ENCODE assay signal across 1 cellular context in genomic region chr2:218395826-218396687, GRCh38.
TF ChIP-seq lines count a peak whose summit lies in the region.

No MANE protein-coding gene starts in this region.

TF ChIP-seq in HepG2, 621 proteins besides CTCF, POLR2A, EP300 and RAD21 (continued from another document and continues in another):
- TF ChIP-seq ZNF337 (CRISPR knock-in tag; IDR thresholded peaks at IDR 0.05; ENCODE audit: borderline replicate concordance, low read depth) (0 out of 2 replicates have a peak, but pooled peaks have one; percentile 17), KLF13 (CRISPR knock-in tag; IDR thresholded peaks at IDR 0.05) (no peak; the same call in 1 of the 2 replicates), ZNF142 (CRISPR knock-in tag; IDR thresholded peaks at IDR 0.05) (no peak; the same call in 1 of the 2 replicates), ZNF512B (CRISPR knock-in tag; IDR thresholded peaks at IDR 0.05; ENCODE audit: borderline replicate concordance) (0 out of 2 replicates have a peak, but pooled peaks have one; percentile 70), YEATS4 (CRISPR knock-in tag; IDR thresholded peaks at IDR 0.05; ENCODE audit: borderline replicate concordance) (peak; percentile 96), MBNL3 (CRISPR knock-in tag; conservative IDR thresholded peaks at IDR 0.05) (no peak), SP5 (CRISPR knock-in tag; IDR thresholded peaks at IDR 0.05; ENCODE audit: borderline replicate concordance, low read depth) (peak; percentile 97), RERE (CRISPR knock-in tag; IDR thresholded peaks at IDR 0.05; ENCODE audit: low read depth) (0 out of 2 replicates have a peak, but pooled peaks have one; percentile 52), POLR2AphosphoS2 (IDR thresholded peaks at IDR 0.05; ENCODE audit: low read depth, low read length) (no peak), NR3C1 (CRISPR knock-in tag; IDR thresholded peaks at IDR 0.05) (no peak), NCOA2 (CRISPR knock-in tag; IDR thresholded peaks at IDR 0.05) (peak; percentile 78), ZNF530 (CRISPR knock-in tag; IDR thresholded peaks at IDR 0.05; ENCODE audit: low read depth) (no peak), HIVEP1 (CRISPR knock-in tag; IDR thresholded peaks at IDR 0.05) (no peak; the same call in 1 of the 2 replicates), NR2F6 (IDR thresholded peaks at IDR 0.05) (peak; percentile 36; the same call in 1 of the 2 replicates), NR2F6 (CRISPR knock-in tag; IDR thresholded peaks at IDR 0.05) (peak; percentile 74), ZXDC (CRISPR knock-in tag; IDR thresholded peaks at IDR 0.05) (peak; percentile 70), ZNF619 (CRISPR knock-in tag; IDR thresholded peaks at IDR 0.05) (no peak), ELF1 (CRISPR knock-in tag; IDR thresholded peaks at IDR 0.05) (peak; percentile 64), ZNF256 (CRISPR knock-in tag; conservative IDR thresholded peaks at IDR 0.05) (0 out of 2 replicates have a peak, but pooled peaks have one; percentile 29), PHF20 (CRISPR knock-in tag; IDR thresholded peaks at IDR 0.05) (peak; percentile 60; the same call in 1 of the 2 replicates), ZFP91 (CRISPR knock-in tag; IDR thresholded peaks at IDR 0.05; ENCODE audit: borderline replicate concordance) (peak; percentile 97), ZMAT5 (CRISPR knock-in tag; IDR thresholded peaks at IDR 0.05; ENCODE audit: borderline replicate concordance, low read depth) (no peak), DDIT3 (CRISPR knock-in tag; IDR thresholded peaks at IDR 0.05) (0 out of 2 replicates have a peak, but pooled peaks have one; percentile 26), MLLT10 (CRISPR knock-in tag; IDR thresholded peaks at IDR 0.05) (no peak), FIP1L1 (IDR thresholded peaks at IDR 0.05; ENCODE audit: borderline replicate concordance, insufficient read depth, low read depth, low read length) (peak; percentile 95; the same call in 1 of the 2 replicates), SMARCE1 (IDR thresholded peaks at IDR 0.05; ENCODE audit: borderline replicate concordance) (no peak), NPAS2 (CRISPR knock-in tag; IDR thresholded peaks at IDR 0.05; ENCODE audit: borderline replicate concordance) (no peak), ATF7-NPFF (CRISPR knock-in tag; IDR thresholded peaks at IDR 0.05; ENCODE audit: low read depth) (no peak; the same call in 1 of the 2 replicates), SSRP1 (CRISPR knock-in tag; IDR thresholded peaks at IDR 0.05) (no peak)
- TF ChIP-seq, protein P1, sequence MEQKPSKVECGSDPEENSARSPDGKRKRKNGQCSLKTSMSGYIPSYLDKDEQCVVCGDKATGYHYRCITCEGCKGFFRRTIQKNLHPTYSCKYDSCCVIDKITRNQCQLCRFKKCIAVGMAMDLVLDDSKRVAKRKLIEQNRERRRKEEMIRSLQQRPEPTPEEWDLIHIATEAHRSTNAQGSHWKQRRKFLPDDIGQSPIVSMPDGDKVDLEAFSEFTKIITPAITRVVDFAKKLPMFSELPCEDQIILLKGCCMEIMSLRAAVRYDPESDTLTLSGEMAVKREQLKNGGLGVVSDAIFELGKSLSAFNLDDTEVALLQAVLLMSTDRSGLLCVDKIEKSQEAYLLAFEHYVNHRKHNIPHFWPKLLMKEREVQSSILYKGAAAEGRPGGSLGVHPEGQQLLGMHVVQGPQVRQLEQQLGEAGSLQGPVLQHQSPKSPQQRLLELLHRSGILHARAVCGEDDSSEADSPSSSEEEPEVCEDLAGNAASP (CRISPR knock-in tag; IDR thresholded peaks at IDR 0.05; ENCODE audit: borderline replicate concordance) = peak; percentile 86
- TF ChIP-seq, protein P2, sequence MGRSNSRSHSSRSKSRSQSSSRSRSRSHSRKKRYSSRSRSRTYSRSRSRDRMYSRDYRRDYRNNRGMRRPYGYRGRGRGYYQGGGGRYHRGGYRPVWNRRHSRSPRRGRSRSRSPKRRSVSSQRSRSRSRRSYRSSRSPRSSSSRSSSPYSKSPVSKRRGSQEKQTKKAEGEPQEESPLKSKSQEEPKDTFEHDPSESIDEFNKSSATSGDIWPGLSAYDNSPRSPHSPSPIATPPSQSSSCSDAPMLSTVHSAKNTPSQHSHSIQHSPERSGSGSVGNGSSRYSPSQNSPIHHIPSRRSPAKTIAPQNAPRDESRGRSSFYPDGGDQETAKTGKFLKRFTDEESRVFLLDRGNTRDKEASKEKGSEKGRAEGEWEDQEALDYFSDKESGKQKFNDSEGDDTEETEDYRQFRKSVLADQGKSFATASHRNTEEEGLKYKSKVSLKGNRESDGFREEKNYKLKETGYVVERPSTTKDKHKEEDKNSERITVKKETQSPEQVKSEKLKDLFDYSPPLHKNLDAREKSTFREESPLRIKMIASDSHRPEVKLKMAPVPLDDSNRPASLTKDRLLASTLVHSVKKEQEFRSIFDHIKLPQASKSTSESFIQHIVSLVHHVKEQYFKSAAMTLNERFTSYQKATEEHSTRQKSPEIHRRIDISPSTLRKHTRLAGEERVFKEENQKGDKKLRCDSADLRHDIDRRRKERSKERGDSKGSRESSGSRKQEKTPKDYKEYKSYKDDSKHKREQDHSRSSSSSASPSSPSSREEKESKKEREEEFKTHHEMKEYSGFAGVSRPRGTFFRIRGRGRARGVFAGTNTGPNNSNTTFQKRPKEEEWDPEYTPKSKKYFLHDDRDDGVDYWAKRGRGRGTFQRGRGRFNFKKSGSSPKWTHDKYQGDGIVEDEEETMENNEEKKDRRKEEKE (IDR thresholded peaks at IDR 0.05) = no peak
